ENCODE assay signal across 20 cellular contexts in genomic region chr20:32297439-32297838, GRCh38.
"Had no signal": no experiment of that assay in that cellular context is flagged by ENCODE, and none has a peak within 500 bp of the region (broad histone marks: within the 10 kb centered on the region; RNA-seq: fewer than 3 reads in every experiment).

No MANE protein-coding gene starts in this region.

- ATAC-seq: effector memory CD8-positive, alpha-beta T cell; gastrocnemius medialis; heart right ventricle; mucosa of descending colon; naive thymus-derived CD8-positive, alpha-beta T cell; stimulated activated naive CD8-positive, alpha-beta T cell treated with anti-CD3 and anti-CD28 coated beads, Interleukin-15, amount 100 ng/mL, for 72 hours had no signal

- H3K9me3 ChIP-seq: esophagus muscularis mucosa, gastrocnemius medialis, heart right ventricle, mucosa of descending colon, neutrophil, sigmoid colon, testis, tibial nerve, upper lobe of right lung, vagina had no signal

- H3K27ac Mint-ChIP-seq: dendritic cell treated with granulocyte-macrophage colony-stimulating factor and Interleukin-4, amounts not matched to agents 40 ng/mL and 50 ng/mL, for 4 days; effector memory CD8-positive, alpha-beta T cell had no signal

- DNase-seq: effector memory CD8-positive, alpha-beta T cell; gastrocnemius medialis; heart right ventricle; hypothalamus; mammary epithelial cell; mucosa of descending colon; naive thymus-derived CD8-positive, alpha-beta T cell; posterior cingulate gyrus; sigmoid colon; stimulated activated CD4-positive, alpha-beta T cell treated with anti-CD3 and anti-CD28 coated beads, Interleukin-12 subunit alpha, Interleukin-12 subunit beta, amount 100 ng/mL, for 4 hours; stimulated activated naive CD8-positive, alpha-beta T cell treated with anti-CD3 and anti-CD28 coated beads, Interleukin-15, amount 100 ng/mL, for 72 hours; testis; upper lobe of right lung had no signal

- H3K4me3 ChIP-seq: esophagus muscularis mucosa, gastrocnemius medialis, heart right ventricle, mucosa of descending colon, sigmoid colon, skin epidermis, testis, tibial nerve, upper lobe of right lung, vagina had no signal

- H3K9me3 Mint-ChIP-seq: dendritic cell treated with granulocyte-macrophage colony-stimulating factor and Interleukin-4, amounts not matched to agents 40 ng/mL and 50 ng/mL, for 4 days; effector memory CD8-positive, alpha-beta T cell; naive thymus-derived CD8-positive, alpha-beta T cell; stimulated activated naive CD8-positive, alpha-beta T cell treated with anti-CD3 and anti-CD28 coated beads, Interleukin-15, amount 100 ng/mL, for 72 hours had no signal

- H3K36me3 ChIP-seq: esophagus muscularis mucosa, gastrocnemius medialis, heart right ventricle, neutrophil, sigmoid colon, tibial nerve, upper lobe of right lung, vagina had no signal

- H3K27ac ChIP-seq: epithelial cell of prostate, gastrocnemius medialis, heart right ventricle, neutrophil, sigmoid colon, skin epidermis, testis, tibial nerve, upper lobe of right lung, vagina had no signal

- H3K27me3 Mint-ChIP-seq: dendritic cell treated with granulocyte-macrophage colony-stimulating factor and Interleukin-4, amounts not matched to agents 40 ng/mL and 50 ng/mL, for 4 days; effector memory CD8-positive, alpha-beta T cell; naive thymus-derived CD8-positive, alpha-beta T cell; stimulated activated naive CD8-positive, alpha-beta T cell treated with anti-CD3 and anti-CD28 coated beads, Interleukin-15, amount 100 ng/mL, for 72 hours had no signal

- H3K4me3 Mint-ChIP-seq: dendritic cell treated with granulocyte-macrophage colony-stimulating factor and Interleukin-4, amounts not matched to agents 40 ng/mL and 50 ng/mL, for 4 days; effector memory CD8-positive, alpha-beta T cell; naive thymus-derived CD8-positive, alpha-beta T cell; stimulated activated naive CD8-positive, alpha-beta T cell treated with anti-CD3 and anti-CD28 coated beads, Interleukin-15, amount 100 ng/mL, for 72 hours had no signal

- H3K27me3 ChIP-seq: esophagus muscularis mucosa, gastrocnemius medialis, heart right ventricle, neutrophil, sigmoid colon, testis, tibial nerve, upper lobe of right lung, vagina had no signal

- H3K4me1 ChIP-seq: gastrocnemius medialis, upper lobe of right lung had no signal
